16 cellular contexts compared by ENCODE assay signal in genomic region chrY:7963397-7963796, GRCh38.
DNase-seq lines count a peak whose midpoint lies in the region; ATAC-seq lines count a peak whose summit lies in the region.
"Had no signal": no experiment of that assay in that cellular context is flagged by ENCODE, and none has a peak within 500 bp of the region (broad histone marks: within the 10 kb centered on the region; RNA-seq: fewer than 3 reads in every experiment).

No MANE protein-coding gene starts in this region.

- intact Hi-C loops in left colon (cut with DNase I, micrococcal nuclease), result no loop called here

- no peaks in the 10 kb centered on the region for H3K36me3 Mint-ChIP-seq in activated T-helper 17 cell treated with anti-CD3 and anti-CD28 coated beads, Interleukin-2, amount 50 U/mL, for 72 hours (ENCODE audit: low read depth)
- H3K36me3 Mint-ChIP-seq in central memory CD8-positive, alpha-beta T cell (ENCODE audit: insufficient read depth), result no peaks in the 10 kb centered on the region
- no peaks in the 10 kb centered on the region for H3K36me3 Mint-ChIP-seq in stimulated activated effector memory CD8-positive, alpha-beta T cell treated with anti-CD3 and anti-CD28 coated beads, Interleukin-12 subunit alpha, Interleukin-12 subunit beta, amount 100 ng/mL, for 72 hours
- H3K36me3 Mint-ChIP-seq: CD14-positive monocyte; CD4-positive, alpha-beta memory T cell; CD4-positive, CD25-positive, alpha-beta regulatory T cell; CD8-positive, alpha-beta memory T cell had no signal

- H3K27me3 Mint-ChIP-seq in activated T-helper 17 cell treated with anti-CD3 and anti-CD28 coated beads, Interleukin-2, amount 50 U/mL, for 72 hours, result no peaks in the 10 kb centered on the region
- H3K27me3 Mint-ChIP-seq in central memory CD8-positive, alpha-beta T cell, result peaks cover 8% of the 10 kb centered on the region
- H3K27me3 Mint-ChIP-seq: CD4-positive, alpha-beta memory T cell; CD4-positive, CD25-positive, alpha-beta regulatory T cell; CD8-positive, alpha-beta memory T cell had no signal

- no peak overlapping the region for H3K27ac Mint-ChIP-seq in activated T-helper 17 cell treated with anti-CD3 and anti-CD28 coated beads, Interleukin-2, amount 50 U/mL, for 72 hours
- H3K27ac Mint-ChIP-seq in central memory CD8-positive, alpha-beta T cell (ENCODE audit: low read depth), result peak overlapping the region; percentile 70
- no peak overlapping the region for H3K27ac Mint-ChIP-seq in stimulated activated effector memory CD8-positive, alpha-beta T cell treated with anti-CD3 and anti-CD28 coated beads, Interleukin-12 subunit alpha, Interleukin-12 subunit beta, amount 100 ng/mL, for 72 hours
- H3K27ac Mint-ChIP-seq: CD14-positive monocyte; CD4-positive, alpha-beta memory T cell; CD4-positive, CD25-positive, alpha-beta regulatory T cell; CD8-positive, alpha-beta memory T cell had no signal

- H3K4me1 Mint-ChIP-seq in activated T-helper 17 cell treated with anti-CD3 and anti-CD28 coated beads, Interleukin-2, amount 50 U/mL, for 72 hours, result no peaks in the 10 kb centered on the region
- H3K4me1 Mint-ChIP-seq in central memory CD8-positive, alpha-beta T cell, result no peaks in the 10 kb centered on the region
- no peaks in the 10 kb centered on the region for H3K4me1 Mint-ChIP-seq in stimulated activated effector memory CD8-positive, alpha-beta T cell treated with anti-CD3 and anti-CD28 coated beads, Interleukin-12 subunit alpha, Interleukin-12 subunit beta, amount 100 ng/mL, for 72 hours
- H3K4me1 Mint-ChIP-seq: CD14-positive monocyte; CD4-positive, alpha-beta memory T cell; CD4-positive, CD25-positive, alpha-beta regulatory T cell; CD8-positive, alpha-beta memory T cell had no signal

- DNase-seq in central memory CD8-positive, alpha-beta T cell (ENCODE audit: low spot score in 2 of 2), result no peak
- no peak for DNase-seq in stimulated activated effector memory CD8-positive, alpha-beta T cell treated with anti-CD3 and anti-CD28 coated beads, Interleukin-12 subunit alpha, Interleukin-12 subunit beta, amount 100 ng/mL, for 72 hours (ENCODE audit: low spot score in 2 of 2)
- DNase-seq in activated naive CD4-positive, alpha-beta T cell treated with anti-CD3 and anti-CD28 coated beads, Interleukin-2, amount 50 U/mL, for 16 hours, result no peak
- DNase-seq in left colon, result no peak
- DNase-seq: 8988T; ACHN; BE2C; C1 segment of cervical spinal cord; CD4-positive, alpha-beta memory T cell; CD4-positive, CD25-positive, alpha-beta regulatory T cell; CD8-positive, alpha-beta memory T cell; COR-L47; DMS79 treated with DMSO at 0.1 percent for 48 hours; GF-D8 had no signal

- H3K4me3 Mint-ChIP-seq in activated T-helper 17 cell treated with anti-CD3 and anti-CD28 coated beads, Interleukin-2, amount 50 U/mL, for 72 hours, result no peak overlapping the region
- H3K4me3 Mint-ChIP-seq in central memory CD8-positive, alpha-beta T cell, result no peak overlapping the region
- no peak overlapping the region for H3K4me3 Mint-ChIP-seq in stimulated activated effector memory CD8-positive, alpha-beta T cell treated with anti-CD3 and anti-CD28 coated beads, Interleukin-12 subunit alpha, Interleukin-12 subunit beta, amount 100 ng/mL, for 72 hours
- H3K4me3 Mint-ChIP-seq: CD14-positive monocyte; CD4-positive, alpha-beta memory T cell; CD4-positive, CD25-positive, alpha-beta regulatory T cell; CD8-positive, alpha-beta memory T cell had no signal

- ATAC-seq in activated T-helper 17 cell treated with anti-CD3 and anti-CD28 coated beads, Interleukin-2, amount 50 U/mL, for 72 hours (replicated peaks), result peak; percentile 59
- no peak for ATAC-seq in central memory CD8-positive, alpha-beta T cell (replicated peaks; ENCODE audit: extremely low read depth, poor library complexity, severe bottlenecking)
- peak; percentile 58 for ATAC-seq in stimulated activated effector memory CD8-positive, alpha-beta T cell treated with anti-CD3 and anti-CD28 coated beads, Interleukin-12 subunit alpha, Interleukin-12 subunit beta, amount 100 ng/mL, for 72 hours
- no peak for ATAC-seq in left colon

- H3K9me3 Mint-ChIP-seq in activated T-helper 17 cell treated with anti-CD3 and anti-CD28 coated beads, Interleukin-2, amount 50 U/mL, for 72 hours, result no peaks in the 10 kb centered on the region
- no peaks in the 10 kb centered on the region for H3K9me3 Mint-ChIP-seq in central memory CD8-positive, alpha-beta T cell
- H3K9me3 Mint-ChIP-seq in stimulated activated effector memory CD8-positive, alpha-beta T cell treated with anti-CD3 and anti-CD28 coated beads, Interleukin-12 subunit alpha, Interleukin-12 subunit beta, amount 100 ng/mL, for 72 hours, result no peaks in the 10 kb centered on the region
- H3K9me3 Mint-ChIP-seq: CD4-positive, CD25-positive, alpha-beta regulatory T cell; CD8-positive, alpha-beta memory T cell had no signal

Comparison
In these comparisons a context has a peak if more than half of its experiments do, and no peak if none do; other contexts are left out.
1. ATAC-seq: peak in activated T-helper 17 cell treated with anti-CD3 and anti-CD28 coated beads, Interleukin-2, amount 50 U/mL, for 72 hours (single experiment) and stimulated activated effector memory CD8-positive, alpha-beta T cell treated with anti-CD3 and anti-CD28 coated beads, Interleukin-12 subunit alpha, Interleukin-12 subunit beta, amount 100 ng/mL, for 72 hours (single experiment); none in central memory CD8-positive, alpha-beta T cell (single experiment) and left colon (single experiment).